12 cellular contexts compared by ENCODE assay signal in the genomic region with DNA sequence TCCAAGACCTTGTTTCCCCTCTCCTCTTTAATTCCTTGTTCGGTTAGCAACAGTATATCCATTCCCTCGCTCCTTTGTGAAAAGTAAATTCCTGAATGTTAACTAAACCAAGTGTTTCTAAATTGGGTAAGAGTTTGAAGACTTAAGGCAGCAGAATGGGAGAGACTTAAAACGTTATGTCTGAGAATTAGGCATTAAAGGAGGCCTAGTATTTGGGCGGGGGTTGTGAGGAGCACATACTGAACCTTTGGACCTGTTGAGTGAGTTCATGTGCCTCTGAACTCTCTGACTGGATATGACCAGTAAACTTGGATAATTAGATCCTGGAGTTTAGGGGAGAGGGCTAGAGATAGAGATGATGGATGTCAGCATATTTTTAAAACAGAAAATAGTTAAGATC. TPM values are rescaled to one million over a fixed set of nuclear protein-coding genes. Genes with fewer than 3 reads are reported as not detected.
DNase-seq lines count a peak whose midpoint lies in the region; ATAC-seq and TF ChIP-seq lines count a peak whose summit lies in the region.
"Had no signal": no experiment of that assay in that cellular context is flagged by ENCODE, and none has a peak within 500 bp of the region (broad histone marks: within the 10 kb centered on the region; RNA-seq: fewer than 3 reads in every experiment).

No MANE protein-coding gene starts in this region.

- peak overlapping the region; percentile 69 for H3K4me3 ChIP-seq in BJ (ENCODE audit: low read depth, low read length)
- peak overlapping the region; percentile 93 for H3K4me3 ChIP-seq in MG63
- peak overlapping the region; percentile 93 for H3K4me3 ChIP-seq in endocrine pancreas (ENCODE audit: control insufficient read depth, insufficient read depth, low read length)
- H3K4me3 ChIP-seq in naive thymus-derived CD4-positive, alpha-beta T cell (ENCODE audit: low read length): peak overlapping the region; percentile 64

- intact Hi-C loops in naive thymus-derived CD4-positive, alpha-beta T cell (cut with micrococcal nuclease): loop anchor here (5.0 to 10.0 kb wide), 2 partner anchors 374 to 1836 kb away; a partner anchor contains a TSS
- intact Hi-C loops in CD4-positive, alpha-beta T cell (cut with DNase I, micrococcal nuclease): loop anchor here (5.0 to 10.0 kb wide), 3 partner anchors 71 to 1834 kb away; a partner anchor contains a TSS

- H3K9me3 Mint-ChIP-seq in naive thymus-derived CD4-positive, alpha-beta T cell: no peaks in the 10 kb centered on the region
- H3K9me3 Mint-ChIP-seq in CD4-positive, alpha-beta T cell: no peaks in the 10 kb centered on the region

- H3K4me1 ChIP-seq in endocrine pancreas (ENCODE audit: control insufficient read depth, insufficient read depth, low read length): no peaks in the 10 kb centered on the region
- H3K4me1 ChIP-seq in naive thymus-derived CD4-positive, alpha-beta T cell (ENCODE audit: control insufficient read depth in 2 of 2, insufficient read depth in 2 of 2, low read length in 2 of 2): peaks cover 18 to 31% of the 10 kb centered on the region in 2 donors

- H3K27ac Mint-ChIP-seq in naive thymus-derived CD4-positive, alpha-beta T cell: no peak overlapping the region
- H3K27ac Mint-ChIP-seq in CD4-positive, alpha-beta T cell: no peak overlapping the region

- H3K9me3 ChIP-seq in MG63 (peaks cover 9% of the 10 kb centered on the region), endocrine pancreas (ENCODE audit: control insufficient read depth, low read length) (no peaks in the 10 kb centered on the region)
- H3K9me3 ChIP-seq in naive thymus-derived CD4-positive, alpha-beta T cell (ENCODE audit: control insufficient read depth in 2 of 3, low read length in 3 of 3): no peaks in the 10 kb centered on the region
- no peaks in the 10 kb centered on the region for H3K9me3 ChIP-seq in CD4-positive, alpha-beta T cell (ENCODE audit: control insufficient read depth, low read length)

- H3K4me1 Mint-ChIP-seq in naive thymus-derived CD4-positive, alpha-beta T cell: peaks cover 28 to 47% (median 34%) of the 10 kb centered on the region in 7 donors
- peaks cover 27% of the 10 kb centered on the region for H3K4me1 Mint-ChIP-seq in CD4-positive, alpha-beta T cell (ENCODE audit: low read depth)

- CTCF ChIA-PET in BJ (lab: Yijun Ruan, JAX): interaction anchor here (2.6 kb wide), 1 partner anchor 197 kb away, joined by 10 read pairs; no protein-coding TSS in a partner anchor
- CTCF ChIA-PET in naive thymus-derived CD4-positive, alpha-beta T cell (lab: Charles Lee): interaction anchor here (1.3 kb wide), 1 partner anchor 198 kb away, joined by 4 read pairs; no protein-coding TSS in a partner anchor
- CTCF ChIA-PET in CD4-positive, alpha-beta T cell (lab: Charles Lee): no interaction called here

- no peak overlapping the region for H3K9ac ChIP-seq in endocrine pancreas (ENCODE audit: control insufficient read depth, insufficient read depth, low read length)

- ATAC-seq in naive thymus-derived CD4-positive, alpha-beta T cell: no peak
- no peak for ATAC-seq in CD4-positive, alpha-beta T cell (ENCODE audit: poor library complexity)

- DNase-seq in BJ (ENCODE audit: low read depth): no peak
- no peak for DNase-seq in MG63
- DNase-seq in naive thymus-derived CD4-positive, alpha-beta T cell: no peak
- no peak for DNase-seq in cortex of kidney (lab: John Stamatoyannopoulos, UW)
- no peak for DNase-seq in CD4-positive, alpha-beta T cell
- no peak for DNase-seq in activated CD8-positive, alpha-beta memory T cell treated with anti-CD3 and anti-CD28 coated beads, Interleukin-2, amount 50 U/mL, for 4 hours
- no peak for DNase-seq in NCI-H1694 (lab: John Stamatoyannopoulos, UW)
- DNase-seq: activated CD4-positive, alpha-beta T cell treated with anti-CD3 and anti-CD28 coated beads, Interleukin-2, amount 50 U/mL, for 48 hours; effector CD4-positive, alpha-beta T cell; GOT3; NCI-H1930 had no signal

- no peaks in the 10 kb centered on the region for H3K27me3 ChIP-seq in BJ (ENCODE audit: control insufficient read depth, insufficient read depth, low read length)
- H3K27me3 ChIP-seq in MG63: no peaks in the 10 kb centered on the region
- H3K27me3 ChIP-seq in endocrine pancreas (ENCODE audit: control insufficient read depth, insufficient read depth, low read length): no peaks in the 10 kb centered on the region
- no peaks in the 10 kb centered on the region for H3K27me3 ChIP-seq in naive thymus-derived CD4-positive, alpha-beta T cell (ENCODE audit: control insufficient read depth in 2 of 2, insufficient read depth in 2 of 2, low read length in 2 of 2)
- no peaks in the 10 kb centered on the region for H3K27me3 ChIP-seq in CD4-positive, alpha-beta T cell (ENCODE audit: control insufficient read depth, insufficient read depth, low read length)

- H3K4me3 Mint-ChIP-seq in naive thymus-derived CD4-positive, alpha-beta T cell: no peak overlapping the region
- no peak overlapping the region for H3K4me3 Mint-ChIP-seq in CD4-positive, alpha-beta T cell

- TF ChIP-seq CTCF in BJ (IDR thresholded peaks at IDR 0.05; ENCODE audit: insufficient read depth, low read depth, low read length): no peak
- no peak for TF ChIP-seq CTCF in CD4-positive, alpha-beta T cell (IDR thresholded peaks at IDR 0.05)

- H3K27me3 Mint-ChIP-seq in naive thymus-derived CD4-positive, alpha-beta T cell: no peaks in the 10 kb centered on the region
- no peaks in the 10 kb centered on the region for H3K27me3 Mint-ChIP-seq in CD4-positive, alpha-beta T cell

- H3K27ac ChIP-seq in naive thymus-derived CD4-positive, alpha-beta T cell (ENCODE audit: low read depth, low read length): no peak overlapping the region
- H3K27ac ChIP-seq in CD4-positive, alpha-beta T cell (ENCODE audit: low read depth, low read length): no peak overlapping the region

- POLR2A ChIA-PET in BJ (lab: Charles Lee): no interaction called here
- POLR2A ChIA-PET in naive thymus-derived CD4-positive, alpha-beta T cell (lab: Charles Lee): no interaction called here
- POLR2A ChIA-PET in CD4-positive, alpha-beta T cell (lab: Charles Lee): interaction anchor here (1.7 kb wide), 1 partner anchor 15 kb away, joined by 8 read pairs; no protein-coding TSS in a partner anchor

- peaks cover 0 to 23% (median 16%) of the 10 kb centered on the region in 5 donors for H3K36me3 Mint-ChIP-seq in naive thymus-derived CD4-positive, alpha-beta T cell
- peaks cover 26% of the 10 kb centered on the region for H3K36me3 Mint-ChIP-seq in CD4-positive, alpha-beta T cell (ENCODE audit: low read depth)

- no peaks in the 10 kb centered on the region for H3K36me3 ChIP-seq in BJ (ENCODE audit: control insufficient read depth, insufficient read depth, low read length)
- peaks cover 11% of the 10 kb centered on the region for H3K36me3 ChIP-seq in MG63
- no peaks in the 10 kb centered on the region for H3K36me3 ChIP-seq in endocrine pancreas (ENCODE audit: control insufficient read depth, insufficient read depth, low read length)
- H3K36me3 ChIP-seq in naive thymus-derived CD4-positive, alpha-beta T cell (ENCODE audit: control insufficient read depth in 2 of 3, insufficient read depth in 3 of 3, low read length in 3 of 3): no peaks in the 10 kb centered on the region

RNA-seq across cellular contexts. Expression of a gene that starts 1.2 kb away (rescaled TPM):
- 14.9 and 25.0 TPM in 2 replicates for polyA plus RNA-seq in BJ (2011; rRNA removed)
- polyA minus RNA-seq in BJ (2011; rRNA and poly(A)+ RNA removed): 5.3 and 5.8 TPM in 2 replicates
- total RNA-seq in MG63 (2014; rRNA removed; shearing (Covaris generic); ENCODE audit: low replicate concordance): 58.1 and 77.1 TPM in 2 replicates
- total RNA-seq in naive thymus-derived CD4-positive, alpha-beta T cell: 10 to 100 TPM in 4 of 5 experiments, 1 to 10 TPM in 1; 9.6 to 37.9 (median 24.6) TPM
- 10 to 100 TPM; 16.1 to 22.8 TPM for polyA plus RNA-seq in naive thymus-derived CD4-positive, alpha-beta T cell
- 10 to 100 TPM; 13.3 to 15.1 TPM for total RNA-seq in CD4-positive, alpha-beta T cell

RNA-seq across cellular contexts. Expression of a gene that starts 50.1 kb away (rescaled TPM):
- 0.33 and 0.44 TPM in 2 replicates for polyA plus RNA-seq in BJ (2011; rRNA removed)
- 0.14 TPM in 1 of 2 replicates, not detected in the other for polyA minus RNA-seq in BJ (2011; rRNA and poly(A)+ RNA removed)
- total RNA-seq in MG63 (2014; rRNA removed; shearing (Covaris generic); ENCODE audit: low replicate concordance): 17.1 and 42.5 TPM in 2 replicates
- total RNA-seq in naive thymus-derived CD4-positive, alpha-beta T cell: not detected
- under 1 TPM; 0.09 to 0.10 TPM for polyA plus RNA-seq in naive thymus-derived CD4-positive, alpha-beta T cell
- total RNA-seq in CD4-positive, alpha-beta T cell: not detected

Comparison
In these comparisons a context has a peak if more than half of its experiments do, and no peak if none do; other contexts are left out.
1. RNA of a gene that starts 50.1 kb away (total RNA-seq): 17.1 to 42.5 TPM in MG63; not detected in naive thymus-derived CD4-positive, alpha-beta T cell and not detected in CD4-positive, alpha-beta T cell; every median in the first group is over 10 times any median in the second.
2. Peak in every context shown above with its lines, with median percentiles within 50 percentile points of each other: H3K4me3 ChIP-seq.